ENCODE assay signal across 10 cellular contexts in the genomic region with DNA sequence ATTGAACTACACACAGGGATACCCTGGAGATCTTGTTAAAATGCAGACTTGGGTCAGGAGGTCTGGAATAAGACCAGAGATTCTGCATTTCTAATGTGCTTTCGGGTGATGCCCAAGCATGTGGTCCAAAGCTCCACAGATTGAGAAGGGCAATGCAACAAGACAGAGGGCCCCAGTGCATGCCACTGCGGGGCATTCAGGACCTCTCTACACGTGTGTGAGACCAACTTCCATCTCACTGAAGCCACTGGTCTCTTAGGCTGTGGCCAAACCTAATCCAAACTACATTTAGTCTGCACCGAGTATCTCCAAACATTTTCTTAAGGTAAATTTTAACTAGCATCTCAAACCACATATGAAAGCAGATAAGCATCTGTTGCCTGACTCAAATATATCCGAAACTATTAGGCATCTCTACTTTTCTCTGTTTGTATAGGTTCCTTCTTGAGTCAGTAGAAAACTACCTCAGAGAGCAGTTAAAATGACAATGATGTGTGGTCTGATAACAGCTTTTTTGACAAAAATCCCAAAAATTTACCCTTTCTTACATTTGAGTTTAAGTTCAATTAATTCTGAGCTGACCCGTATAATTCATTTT.
DNase-seq lines count a peak whose midpoint lies in the region; ATAC-seq lines count a peak whose summit lies in the region.
"Had no signal": no experiment of that assay in that cellular context is flagged by ENCODE, and none has a peak within 500 bp of the region (broad histone marks: within the 10 kb centered on the region; RNA-seq: fewer than 3 reads in every experiment).

No MANE protein-coding gene starts in this region.

- no peaks in the 10 kb centered on the region for H3K27me3 ChIP-seq in trophoblast cell (ENCODE audit: insufficient read depth, low read length)
- H3K27me3 ChIP-seq: heart left ventricle had no signal

- H3K4ac ChIP-seq in trophoblast cell (ENCODE audit: low read depth, low read length): no peak overlapping the region

- H3K4me2 ChIP-seq in trophoblast cell (ENCODE audit: low read length): no peak overlapping the region

- peak overlapping the region; percentile 4 for H4K91ac ChIP-seq in trophoblast cell (ENCODE audit: low read depth, low read length)

- H3K4me1 ChIP-seq in trophoblast cell (ENCODE audit: control insufficient read depth in 1 of 2, insufficient read depth in 2 of 2, low read length in 2 of 2): peaks cover 16 to 18% of the 10 kb centered on the region in 2 experiments
- H3K4me1 ChIP-seq: prostate gland had no signal

- no peak overlapping the region for H4K8ac ChIP-seq in trophoblast cell (ENCODE audit: low read depth, low read length)

- H4K12ac ChIP-seq in trophoblast cell (ENCODE audit: low read depth, low read length): no peak overlapping the region

- H2BK5ac ChIP-seq in trophoblast cell (ENCODE audit: low read depth, low read length, poor library complexity): no peak overlapping the region

- no peak overlapping the region for H2BK12ac ChIP-seq in trophoblast cell (ENCODE audit: low read length)

- peaks cover 10% of the 10 kb centered on the region for H3K79me1 ChIP-seq in trophoblast cell (ENCODE audit: low read length)

- H2AK5ac ChIP-seq in trophoblast cell (ENCODE audit: low read length): no peak overlapping the region

- H3K23ac ChIP-seq in trophoblast cell (ENCODE audit: low read length): no peak overlapping the region

- H3K18ac ChIP-seq in trophoblast cell (ENCODE audit: low read length): peak overlapping the region; percentile 6

- no peak overlapping the region for H2BK120ac ChIP-seq in trophoblast cell (ENCODE audit: insufficient read depth, low read length, poor library complexity)

- H2AFZ ChIP-seq in trophoblast cell (ENCODE audit: insufficient read depth, low read length, poor library complexity): no peak overlapping the region

- peaks cover 3% of the 10 kb centered on the region for H3K79me2 ChIP-seq in trophoblast cell (ENCODE audit: control insufficient read depth, insufficient read depth, low read length, poor library complexity)

- peaks cover 2 to 9% of the 10 kb centered on the region in 2 experiments for H3K36me3 ChIP-seq in trophoblast cell (ENCODE audit: control insufficient read depth in 1 of 2, insufficient read depth in 2 of 2, low read length in 2 of 2)
- H3K36me3 ChIP-seq: prostate gland had no signal

- peak overlapping the region; percentile 88 for H3K4me3 ChIP-seq in Jurkat, Clone E6-1 (ENCODE audit: low read length)
- no peak overlapping the region for H3K4me3 ChIP-seq in trophoblast cell (ENCODE audit: low read depth, low read length)
- H3K4me3 ChIP-seq: prostate gland had no signal

- no peak overlapping the region for H3K9ac ChIP-seq in trophoblast cell (ENCODE audit: low read length)

- WGBS in trophoblast cell (ENCODE audit: extremely low coverage, insufficient coverage, insufficient read length): no CpG with 5 or more reads among the region's 6 CpGs

- no peaks in the 10 kb centered on the region for H3K9me3 ChIP-seq in trophoblast cell (ENCODE audit: insufficient read depth, low read depth, low read length)
- H3K9me3 ChIP-seq: heart left ventricle, prostate gland had no signal

- no peak for DNase-seq in activated CD4-positive, CD25-positive, alpha-beta regulatory T cell (lab: John Stamatoyannopoulos, UW)
- DNase-seq in Jurkat, Clone E6-1 (ENCODE audit: low read depth, low spot score): no peak
- DNase-seq in trophoblast cell: no peak
- DNase-seq in NCI-H345 (lab: John Stamatoyannopoulos, UW): no peak
- DNase-seq in iPS-NIHi7 (ENCODE audit: extremely low spot score): no peak
- DNase-seq in NCI-H345 treated with DMSO at 0.1 percent for 48 hours (lab: John Stamatoyannopoulos, UW; ENCODE audit: unreplicated experiment): no peak
- DNase-seq: heart left ventricle had no signal

- H3K27ac ChIP-seq in trophoblast cell (ENCODE audit: low read depth, low read length): no peak overlapping the region
- H3K27ac ChIP-seq: heart left ventricle, prostate gland had no signal

- H3K14ac ChIP-seq in trophoblast cell (ENCODE audit: low read length): no peak overlapping the region

- peak; percentile 63 to 64 for ATAC-seq in activated CD4-positive, CD25-positive, alpha-beta regulatory T cell treated with anti-CD3 and anti-CD28 coated beads, Interleukin-2, amount 50 U/mL, for 24 hours
- ATAC-seq in HG02610 (IDR thresholded peaks at IDR 0.05; ENCODE audit: unreplicated experiment): peak; percentile 49
- ATAC-seq: heart left ventricle had no signal
